ENCODE assay signal across 12 cellular contexts in the genomic region with DNA sequence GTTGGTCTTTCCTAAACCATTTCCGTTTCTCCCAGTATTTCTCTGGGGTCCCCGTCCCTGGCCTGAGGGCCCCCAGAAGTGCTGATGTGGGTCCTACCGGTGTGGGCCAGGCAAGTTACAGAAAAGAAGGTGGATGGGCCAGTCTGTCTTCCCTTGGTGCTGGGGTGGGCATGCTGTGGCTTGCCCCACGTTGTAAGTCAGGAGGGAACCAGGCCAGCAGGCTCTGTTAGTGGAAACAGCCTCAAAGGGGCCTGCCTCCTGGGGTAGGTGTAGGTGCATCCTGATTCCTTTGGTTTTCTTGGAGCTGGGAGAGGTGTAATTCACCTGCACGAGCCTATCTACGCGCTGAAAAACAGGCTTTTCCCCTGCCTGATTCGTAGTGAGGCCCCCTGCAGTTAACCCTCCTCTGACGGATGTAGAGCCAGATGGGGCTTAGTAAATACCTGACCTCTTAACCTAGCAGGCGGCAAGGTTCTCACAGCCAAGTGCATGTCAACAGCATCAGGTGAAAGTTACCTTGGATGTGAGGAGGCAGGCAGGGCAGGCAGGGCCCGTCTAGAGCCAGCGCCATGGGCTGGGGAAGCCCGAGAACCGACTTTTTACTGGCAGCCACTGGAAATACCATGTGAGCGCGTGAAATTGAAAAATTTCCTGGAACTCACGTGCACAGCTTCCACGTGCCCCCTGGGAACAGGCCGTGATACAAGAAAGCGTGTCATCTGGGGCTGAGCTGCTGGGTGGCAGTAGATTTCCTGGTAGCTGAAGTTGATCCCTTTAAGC. TPM values are rescaled to one million over a fixed set of nuclear protein-coding genes. Genes with fewer than 3 reads are reported as not detected.
DNase-seq lines count a peak whose midpoint lies in the region; ATAC-seq and FAIRE-seq lines count a peak whose summit lies in the region.
"Not testable (repeated sequence)": the region's sequence is repeated elsewhere in the genome, so short reads cannot be mapped to it uniquely, and the experiment has no call there.
"Had no signal": no experiment of that assay in that cellular context is flagged by ENCODE, and none has a peak within 500 bp of the region (broad histone marks: within the 10 kb centered on the region; RNA-seq: fewer than 3 reads in every experiment).

No MANE protein-coding gene starts in this region.

- FAIRE-seq in GM18507 (lab: Jason Lieb, UNC): peak; percentile 18

- not testable (repeated sequence) for H3K4me3 Mint-ChIP-seq in activated CD4-positive, alpha-beta T cell treated with anti-CD3 and anti-CD28 coated beads for 36 hours; stimulated activated memory B cell treated with anti-CD40 and anti-IgM and Interleukin-4, amounts not matched to agents 10 μg/mL and 1 μg/mL and 100 μg/mL, for 72 hours

- intact Hi-C loops in activated CD4-positive, alpha-beta T cell treated with anti-CD3 and anti-CD28 coated beads for 36 hours (cut with DNase I, micrococcal nuclease); Right ventricle myocardium superior (cut with DNase I): not testable (repeated sequence)

- H3K9me3 Mint-ChIP-seq in activated CD4-positive, alpha-beta T cell treated with anti-CD3 and anti-CD28 coated beads for 36 hours (ENCODE audit: low read depth); stimulated activated memory B cell treated with anti-CD40 and anti-IgM and Interleukin-4, amounts not matched to agents 10 μg/mL and 1 μg/mL and 100 μg/mL, for 72 hours: not testable (repeated sequence)

- H3K27ac Mint-ChIP-seq in activated CD4-positive, alpha-beta T cell treated with anti-CD3 and anti-CD28 coated beads for 36 hours; stimulated activated memory B cell treated with anti-CD40 and anti-IgM and Interleukin-4, amounts not matched to agents 10 μg/mL and 1 μg/mL and 100 μg/mL, for 72 hours: not testable (repeated sequence)

- DNase-seq in GM18507 (ENCODE audit: extremely low spot score, insufficient read length, low read depth); activated CD4-positive, alpha-beta T cell treated with anti-CD3 and anti-CD28 coated beads for 36 hours; Right ventricle myocardium superior: not testable (repeated sequence)

- not testable (repeated sequence) for H3K27me3 Mint-ChIP-seq in activated CD4-positive, alpha-beta T cell treated with anti-CD3 and anti-CD28 coated beads for 36 hours; stimulated activated memory B cell treated with anti-CD40 and anti-IgM and Interleukin-4, amounts not matched to agents 10 μg/mL and 1 μg/mL and 100 μg/mL, for 72 hours

- H3K4me1 Mint-ChIP-seq in activated CD4-positive, alpha-beta T cell treated with anti-CD3 and anti-CD28 coated beads for 36 hours; stimulated activated memory B cell treated with anti-CD40 and anti-IgM and Interleukin-4, amounts not matched to agents 10 μg/mL and 1 μg/mL and 100 μg/mL, for 72 hours: not testable (repeated sequence)

- H3K36me3 Mint-ChIP-seq in activated CD4-positive, alpha-beta T cell treated with anti-CD3 and anti-CD28 coated beads for 36 hours (ENCODE audit: low read depth): not testable (repeated sequence)
- H3K36me3 Mint-ChIP-seq in stimulated activated memory B cell treated with anti-CD40 and anti-IgM and Interleukin-4, amounts not matched to agents 10 μg/mL and 1 μg/mL and 100 μg/mL, for 72 hours: peaks cover 17% of the 10 kb centered on the region

- POLR2A ChIA-PET in activated CD4-positive, alpha-beta T cell treated with anti-CD3 and anti-CD28 coated beads for 36 hours (lab: Charles Lee): not testable (repeated sequence)

- CTCF ChIA-PET in activated CD4-positive, alpha-beta T cell treated with anti-CD3 and anti-CD28 coated beads for 36 hours (lab: Charles Lee): not testable (repeated sequence)

- ATAC-seq in GM19455 (IDR thresholded peaks at IDR 0.05; ENCODE audit: unreplicated experiment): peak; percentile 5
- ATAC-seq in GM21786 (IDR thresholded peaks at IDR 0.05; ENCODE audit: unreplicated experiment): peak; percentile 15
- peak; percentile 5 for ATAC-seq in HG03025 (IDR thresholded peaks at IDR 0.05; ENCODE audit: low FRiP score, unreplicated experiment)
- ATAC-seq in HG03469 (IDR thresholded peaks at IDR 0.05; ENCODE audit: unreplicated experiment): peak; percentile 9
- peak; percentile 29 for ATAC-seq in activated CD4-positive, alpha-beta T cell treated with anti-CD3 and anti-CD28 coated beads for 36 hours
- peak; percentile 79 for ATAC-seq in Right ventricle myocardium superior (ENCODE audit: poor library complexity)
- peak; percentile 49 for ATAC-seq in stimulated activated memory B cell treated with anti-CD40 and anti-IgM and Interleukin-4, amounts not matched to agents 10 μg/mL and 1 μg/mL and 100 μg/mL, for 72 hours

RNA-seq across cellular contexts. Expression of a gene that starts 24.3 kb away (rescaled TPM):
- 1 to 10 TPM in 1 of 2 experiments, under 1 TPM in 1; 0.46 to 1.1 TPM for total RNA-seq in activated CD4-positive, alpha-beta T cell treated with anti-CD3 and anti-CD28 coated beads for 36 hours
- total RNA-seq in Right ventricle myocardium superior: 0.22 TPM
- total RNA-seq: Daoy had no signal

RNA-seq across cellular contexts. Expression of a gene that starts 24.5 kb away (rescaled TPM):
- 10 to 100 TPM; 17.4 to 22.4 TPM for total RNA-seq in activated CD4-positive, alpha-beta T cell treated with anti-CD3 and anti-CD28 coated beads for 36 hours
- 5.5 TPM for total RNA-seq in Right ventricle myocardium superior

RNA-seq across cellular contexts. Expression of a gene that starts 57.1 kb away (rescaled TPM):
- total RNA-seq in activated CD4-positive, alpha-beta T cell treated with anti-CD3 and anti-CD28 coated beads for 36 hours: under 1 TPM in 1 of 2 experiments, not detected in 1; 0.18 TPM
- not detected for total RNA-seq in Right ventricle myocardium superior
- total RNA-seq: H7, MCF 10A, PC-9 had no signal

Comparison
In these comparisons a context has a peak if more than half of its experiments do, and no peak if none do; other contexts are left out.
1. ATAC-seq: peak in every context shown above with its lines; median percentile 79 in Right ventricle myocardium superior; 49 in stimulated activated memory B cell treated with anti-CD40 and anti-IgM and Interleukin-4, amounts not matched to agents 10 μg/mL and 1 μg/mL and 100 μg/mL, for 72 hours; 29 in activated CD4-positive, alpha-beta T cell treated with anti-CD3 and anti-CD28 coated beads for 36 hours; 15 in GM21786; 9 in HG03469; 5 in GM19455; 5 in HG03025.